ENCODE assay signal across 12 cellular contexts in the genomic region with DNA sequence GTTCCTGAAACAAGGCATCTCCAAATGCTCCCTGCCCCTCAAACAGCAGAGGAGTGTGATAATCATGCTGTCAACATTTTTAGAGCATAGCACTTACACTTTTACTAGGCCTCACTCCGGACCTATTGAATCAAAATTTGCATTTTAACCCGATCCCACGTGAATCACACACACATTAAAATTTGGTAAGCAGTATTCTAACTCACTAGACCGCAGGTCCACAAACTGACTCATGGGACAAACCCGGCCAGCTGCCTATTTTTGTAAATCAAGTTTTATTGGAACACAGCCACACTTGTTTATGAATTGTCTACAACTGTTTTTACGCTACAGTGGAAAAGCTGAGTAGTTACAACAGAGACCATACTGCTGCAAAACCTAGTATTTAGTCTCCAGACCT. TPM values are rescaled to one million over a fixed set of nuclear protein-coding genes. Genes with fewer than 3 reads are reported as not detected.
DNase-seq lines count a peak whose midpoint lies in the region; ATAC-seq, FAIRE-seq and TF ChIP-seq lines count a peak whose summit lies in the region.
"Had no signal": no experiment of that assay in that cellular context is flagged by ENCODE, and none has a peak within 500 bp of the region (broad histone marks: within the 10 kb centered on the region; RNA-seq: fewer than 3 reads in every experiment).

No MANE protein-coding gene starts in this region.

- TF ChIP-seq POLR2A in heart left ventricle (IDR thresholded peaks at IDR 0.05) (no peak), stomach (IDR thresholded peaks at IDR 0.05) (no peak)

- intact Hi-C loops in heart left ventricle (cut with DNase I) (no loop called here), stomach (cut with DNase I; ENCODE audit: low total_unique reads) (no loop called here)

- H3K27me3 Mint-ChIP-seq in nephron progenitor cell (ENCODE audit: low read depth, poor library complexity) = no peaks in the 10 kb centered on the region

- 36 to 48% (median 39%) methylated on average over 6 of the region's 6 CpGs for WGBS in heart left ventricle, 4 donors
- 73 to 78% (median 76%) methylated on average over 6 of the region's 6 CpGs for WGBS in stomach, 5 donors

- ATAC-seq in heart left ventricle (peak in 2 of 4 donors; percentile 8 to 33), GM19324 (IDR thresholded peaks at IDR 0.05; ENCODE audit: low FRiP score, unreplicated experiment) (no peak)

- no peak for TF ChIP-seq EP300 in stomach (IDR thresholded peaks at IDR 0.05)

- TF ChIP-seq CTCF in astrocyte of the cerebellum (IDR thresholded peaks at IDR 0.05; ENCODE audit: low read depth, low read length, missing control alignments) (no peak), heart left ventricle (IDR thresholded peaks at IDR 0.05) (no peak), stomach (IDR thresholded peaks at IDR 0.05) (no peak), nephron progenitor cell (IDR thresholded peaks at IDR 0.05) (no peak)

- no peaks in the 10 kb centered on the region for H3K9me3 ChIP-seq in heart left ventricle
- H3K9me3 ChIP-seq in stomach = no peaks in the 10 kb centered on the region

- peaks cover 11% of the 10 kb centered on the region for H3K4me1 Mint-ChIP-seq in nephron progenitor cell

- no peak overlapping the region for H3K4me3 Mint-ChIP-seq in nephron progenitor cell
- H3K4me3 Mint-ChIP-seq: activated T-cell treated with anti-CD3 and anti-CD28 coated beads, Interleukin-2, amount 50 U/mL, for 72 hours had no signal

- H3K27me3 ChIP-seq in heart left ventricle = no peaks in the 10 kb centered on the region
- H3K27me3 ChIP-seq in stomach = no peaks in the 10 kb centered on the region

- H3K9me3 Mint-ChIP-seq in nephron progenitor cell = no peaks in the 10 kb centered on the region
- H3K9me3 Mint-ChIP-seq: activated T-cell treated with anti-CD3 and anti-CD28 coated beads, Interleukin-2, amount 50 U/mL, for 72 hours had no signal

- peaks cover 35% of the 10 kb centered on the region for H3K36me3 Mint-ChIP-seq in nephron progenitor cell (ENCODE audit: low read depth)

- in situ Hi-C loops in astrocyte of the cerebellum (cut with HindIII; ENCODE audit: low sequenced_read_pairs) = no loop called here

- H3K4me1 ChIP-seq in heart left ventricle = peaks cover 5 to 49% (median 25%) of the 10 kb centered on the region in 12 donors
- peaks cover 5 to 24% (median 11%) of the 10 kb centered on the region in 4 donors for H3K4me1 ChIP-seq in stomach

- no peak for FAIRE-seq in HTR-8/SVneo (lab: Jason Lieb, UNC)

- H3K36me3 ChIP-seq in heart left ventricle (peaks cover 0 to 79% (median 51%) of the 10 kb centered on the region in 9 donors), stomach (peaks cover 18 to 79% (median 71%) of the 10 kb centered on the region in 4 donors)

- H3K4me3 ChIP-seq in astrocyte of the cerebellum (ENCODE audit: low read depth, low read length) (no peak overlapping the region), heart left ventricle (no peak overlapping the region), stomach (no peak overlapping the region)
- H3K4me3 ChIP-seq: PC-9 had no signal

- DNase-seq in GM04504 (ENCODE audit: low read depth) = peak; percentile 52
- peak; percentile 72 for DNase-seq in astrocyte of the cerebellum (ENCODE audit: low read depth)
- DNase-seq in heart left ventricle = no peak
- DNase-seq in stomach = no peak
- no peak for DNase-seq in nephron progenitor cell
- DNase-seq in HTR-8/SVneo (ENCODE audit: insufficient read length, low spot score) = no peak
- no peak for DNase-seq in NCI-H82 (lab: John Stamatoyannopoulos, UW)
- DNase-seq: activated T-cell treated with anti-CD3 and anti-CD28 coated beads, Interleukin-2, amount 50 U/mL, for 72 hours; COR-L47; NCI-H2081; PC-9 had no signal

- H3K27ac ChIP-seq in heart left ventricle (peak overlapping the region in 11 of 12 donors; percentile 50 to 85 (median 72)), stomach (peak overlapping the region in 4 of 5 donors; percentile 29 to 60 (median 34))
- H3K27ac ChIP-seq: PC-9 had no signal

- no peak overlapping the region for H3K27ac Mint-ChIP-seq in nephron progenitor cell
- H3K27ac Mint-ChIP-seq: activated T-cell treated with anti-CD3 and anti-CD28 coated beads, Interleukin-2, amount 50 U/mL, for 72 hours had no signal

RNA-seq across cellular contexts. Expression of a gene that starts 43.3 kb away (rescaled TPM):
- total RNA-seq in heart left ventricle = 100 to 1,000 TPM in 1 of 9 donors, 10 to 100 TPM in 8; 35.3 to 121 (median 58.3) TPM
- 10 to 100 TPM; 10.8 to 37.0 TPM for polyA plus RNA-seq in heart left ventricle
- total RNA-seq in stomach = 100 to 1,000 TPM in 1 of 5 donors, 10 to 100 TPM in 4; 45.5 to 173 (median 80.4) TPM
- 10 to 100 TPM in 2 of 3 donors, 1 to 10 TPM in 1; 8.7 to 11.6 (median 11.3) TPM for polyA plus RNA-seq in stomach

Comparison
In these comparisons a context has a peak if more than half of its experiments do, and no peak if none do; other contexts are left out.
1. DNase-seq: peak in GM04504 (single experiment) and astrocyte of the cerebellum (single experiment); none in heart left ventricle (0 of 5), stomach (single experiment), nephron progenitor cell (single experiment), HTR-8/SVneo (single experiment) and NCI-H82 (single experiment).